Comparison of ENCODE assay signal across 8 cellular contexts in genomic region chr1:158124999-158125398, GRCh38. TPM values are rescaled to one million over a fixed set of nuclear protein-coding genes. Genes with fewer than 3 reads are reported as not detected.
A peak's percentile ranks its signal among the peaks of the same experiment; 100 is the strongest.
DNase-seq lines count a peak whose midpoint lies in the region; ATAC-seq and TF ChIP-seq lines count a peak whose summit lies in the region.

No MANE protein-coding gene starts in this region.

- intact Hi-C loops in heart left ventricle (cut with DNase I): loop anchor here (1.0 to 10.0 kb wide), 21 partner anchors 38 to 753 kb away; partner anchors contain the start of gene KIRREL1 (in 5 of the 10)

- POLR2A ChIA-PET in HEK293 (lab: Yijun Ruan, JAX): interaction anchor here (0.7 to 1.1 kb wide), 2 partner anchors 53 to 173 kb away, joined by 3 to 4 read pairs; no protein-coding TSS in a partner anchor

- no peak overlapping the region for H3K4me2 ChIP-seq in SU-DHL-6 (ENCODE audit: low read depth, low read length, poor library complexity, severe bottlenecking)

- peak; percentile 93 to 98 (median 96) for ATAC-seq in heart left ventricle

- no peaks in the 10 kb centered on the region for H4K20me1 ChIP-seq in SU-DHL-6 (ENCODE audit: low read depth, low read length)

- H2AFZ ChIP-seq in SU-DHL-6 (ENCODE audit: low read depth, low read length, severe bottlenecking): no peak overlapping the region

- TF ChIP-seq CTCF in HEK293 (tag by site-specific recombination; IDR thresholded peaks at IDR 0.05) (peak; percentile 78), SU-DHL-6 (IDR thresholded peaks at IDR 0.05; ENCODE audit: insufficient read depth, low read length, poor library complexity, severe bottlenecking) (peak; percentile 84), heart left ventricle (IDR thresholded peaks at IDR 0.05) (peak; percentile 83 to 98 (median 91))

- DNase-seq in GF-D8 (lab: John Stamatoyannopoulos, UW) (peak; percentile 14), NCI-H1417 (lab: John Stamatoyannopoulos, UW) (peak; percentile 54 to 97 (median 86)), heart left ventricle (peak; percentile 80 to 89 (median 87)), putamen (ENCODE audit: low spot score) (peak; percentile 82), cortex of kidney (lab: John Stamatoyannopoulos, UW) (no peak)
- DNase-seq in activated naive CD8-positive, alpha-beta T cell treated with anti-CD3 and anti-CD28 coated beads, Interleukin-2, amount 50 U/mL, for 16 hours (ENCODE audit: low read depth, low spot score): peak; percentile 39

- no peaks in the 10 kb centered on the region for H3K9me3 ChIP-seq in HEK293 (ENCODE audit: control insufficient read depth, insufficient read depth, low read depth, low read length)
- H3K9me3 ChIP-seq in SU-DHL-6 (ENCODE audit: insufficient read depth, low read length): no peaks in the 10 kb centered on the region
- no peaks in the 10 kb centered on the region for H3K9me3 ChIP-seq in heart left ventricle

- H3K79me2 ChIP-seq in SU-DHL-6 (ENCODE audit: insufficient read depth, low read length): no peaks in the 10 kb centered on the region

- H3K4me3 ChIP-seq in HEK293 (ENCODE audit: low read depth, low read length): no peak overlapping the region
- H3K4me3 ChIP-seq in SU-DHL-6 (ENCODE audit: insufficient read depth, low read length, poor library complexity, severe bottlenecking): no peak overlapping the region
- H3K4me3 ChIP-seq in heart left ventricle: peak overlapping the region in 1 of 12 donors; percentile 21

- TF ChIP-seq POLR2A in heart left ventricle (IDR thresholded peaks at IDR 0.05): no peak

- 4 to 10% (median 6%) methylated on average over 4 of the region's 4 CpGs for WGBS in heart left ventricle, 4 donors

- no peaks in the 10 kb centered on the region for H3K36me3 ChIP-seq in HEK293 (ENCODE audit: control insufficient read depth in 2 of 2, insufficient read depth in 1 of 2, low read length in 2 of 2)
- H3K36me3 ChIP-seq in SU-DHL-6 (ENCODE audit: low read length): no peaks in the 10 kb centered on the region
- H3K36me3 ChIP-seq in heart left ventricle: no peaks in the 10 kb centered on the region

- no peaks in the 10 kb centered on the region for H3K27me3 ChIP-seq in SU-DHL-6 (ENCODE audit: low read length)
- H3K27me3 ChIP-seq in heart left ventricle: peaks cover 0 to 9% (median 0%) of the 10 kb centered on the region in 9 donors

- H3F3A ChIP-seq in SU-DHL-6 (ENCODE audit: insufficient read depth): no peaks in the 10 kb centered on the region

- CTCF ChIA-PET in HEK293 (lab: Yijun Ruan, JAX): interaction anchor here (0.6 to 22.5 kb wide), 32 partner anchors 10 to 1677 kb away, joined by 3 to 805 read pairs (median 3); partner anchors contain the start of genes FCRL6 and KIRREL1

- H3K4me1 ChIP-seq in HEK293 (ENCODE audit: control insufficient read depth, insufficient read depth, low read length) (no peaks in the 10 kb centered on the region), heart left ventricle (peaks cover 0 to 4% (median 0%) of the 10 kb centered on the region in 12 donors)

- no peaks in the 10 kb centered on the region for H3K9me2 ChIP-seq in SU-DHL-6 (replicated peaks; ENCODE audit: insufficient read depth, low read length)

- H3K9ac ChIP-seq in SU-DHL-6 (ENCODE audit: low read length): no peak overlapping the region

- H3K27ac ChIP-seq in HEK293 (ENCODE audit: extremely low read depth, low read depth, low read length) (no peak overlapping the region), SU-DHL-6 (ENCODE audit: low read depth, low read length) (no peak overlapping the region), heart left ventricle (no peak overlapping the region)

TF ChIP-seq in HEK293, 187 proteins besides CTCF, POLR2A, EP300 and RAD21:
- TF ChIP-seq ZNF202 (tag by site-specific recombination; IDR thresholded peaks at IDR 0.05; ENCODE audit: borderline replicate concordance): no peak
- TF ChIP-seq ZNF2 (tag by site-specific recombination; IDR thresholded peaks at IDR 0.05): peak; percentile 57; the same call in 1 of the 2 replicates
- TF ChIP-seq ZNF473 (tag by site-specific recombination; IDR thresholded peaks at IDR 0.05): no peak
- no peak for TF ChIP-seq ZNF211 (tag by site-specific recombination; IDR thresholded peaks at IDR 0.05; ENCODE audit: low read depth)
- no peak for TF ChIP-seq ZNF19 (tag by site-specific recombination; IDR thresholded peaks at IDR 0.05; ENCODE audit: low read depth)
- no peak for TF ChIP-seq ZNF292 (tag by site-specific recombination; IDR thresholded peaks at IDR 0.05; ENCODE audit: borderline replicate concordance, low read depth)
- peak; percentile 16; the same call in 1 of the 2 replicates for TF ChIP-seq ZNF660 (tag by site-specific recombination; IDR thresholded peaks at IDR 0.05)
- TF ChIP-seq, protein P1, sequence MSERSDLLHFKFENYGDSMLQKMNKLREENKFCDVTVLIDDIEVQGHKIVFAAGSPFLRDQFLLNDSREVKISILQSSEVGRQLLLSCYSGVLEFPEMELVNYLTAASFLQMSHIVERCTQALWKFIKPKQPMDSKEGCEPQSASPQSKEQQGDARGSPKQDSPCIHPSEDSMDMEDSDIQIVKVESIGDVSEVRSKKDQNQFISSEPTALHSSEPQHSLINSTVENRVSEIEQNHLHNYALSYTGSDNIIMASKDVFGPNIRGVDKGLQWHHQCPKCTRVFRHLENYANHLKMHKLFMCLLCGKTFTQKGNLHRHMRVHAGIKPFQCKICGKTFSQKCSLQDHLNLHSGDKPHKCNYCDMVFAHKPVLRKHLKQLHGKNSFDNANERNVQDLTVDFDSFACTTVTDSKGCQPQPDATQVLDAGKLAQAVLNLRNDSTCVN (tag by site-specific recombination; optimal IDR thresholded peaks at IDR 0.05): no peak
- TF ChIP-seq EGR2 (tag by site-specific recombination; IDR thresholded peaks at IDR 0.05; ENCODE audit: low read depth): no peak
- no peak for TF ChIP-seq ZBTB8A (tag by site-specific recombination; IDR thresholded peaks at IDR 0.05)
- peak; percentile 68 for TF ChIP-seq ZBTB17 (tag by site-specific recombination; IDR thresholded peaks at IDR 0.05)
- TF ChIP-seq ZNF654 (tag by site-specific recombination; IDR thresholded peaks at IDR 0.05; ENCODE audit: low read depth): peak; percentile 99
- no peak for TF ChIP-seq ZBTB10 (tag by site-specific recombination; IDR thresholded peaks at IDR 0.05)
- no peak for TF ChIP-seq ZNF423 (tag by site-specific recombination; IDR thresholded peaks at IDR 0.05)
- 0 out of 2 replicates have a peak, but pooled peaks have one; percentile 12 for TF ChIP-seq SP3 (tag by site-specific recombination; IDR thresholded peaks at IDR 0.05)
- 0 out of 2 replicates have a peak, but pooled peaks have one; percentile 21 for TF ChIP-seq ZNF362 (tag by site-specific recombination; IDR thresholded peaks at IDR 0.05)
- 0 out of 2 replicates have a peak, but pooled peaks have one; percentile 14 for TF ChIP-seq SP7 (tag by site-specific recombination; IDR thresholded peaks at IDR 0.05)
- TF ChIP-seq ZNF48 (tag by site-specific recombination; IDR thresholded peaks at IDR 0.05): no peak

RNA-seq across cellular contexts. Expression of gene CD1D, which starts 55.7 kb away (rescaled TPM):
- 1 to 10 TPM in 7 of 9 donors, under 1 TPM in 2; 0.38 to 5.3 (median 1.7) TPM for total RNA-seq in heart left ventricle
- polyA plus RNA-seq in heart left ventricle: 1 to 10 TPM; 2.0 TPM
